25 cellular contexts compared by ENCODE assay signal in the genomic region with DNA sequence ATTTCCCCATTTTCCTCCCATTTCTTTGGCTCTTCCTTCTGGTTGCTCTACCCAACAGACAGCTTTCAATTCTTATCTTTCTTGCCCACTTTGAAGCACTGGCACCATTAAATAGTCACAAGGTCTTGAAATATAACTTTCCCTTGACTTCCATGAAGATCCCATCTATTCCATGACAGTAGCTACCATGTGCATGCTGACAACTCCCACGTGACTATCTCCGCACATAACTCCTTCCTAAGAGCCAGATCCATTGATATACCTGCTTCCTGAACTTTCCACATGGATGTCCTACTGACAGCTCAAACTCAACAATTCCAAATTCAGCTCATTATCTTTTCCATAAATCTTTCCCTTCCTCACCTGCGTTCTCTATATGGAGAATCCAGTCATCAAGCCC.
"Had no signal": no experiment of that assay in that cellular context is flagged by ENCODE, and none has a peak within 500 bp of the region (broad histone marks: within the 10 kb centered on the region; RNA-seq: fewer than 3 reads in every experiment).

No MANE protein-coding gene starts in this region.

- H3K79me2 ChIP-seq: parathyroid adenoma had no signal

- H3K36me3 ChIP-seq: heart left ventricle, left ventricle myocardium inferior, right atrium auricular region, stomach, thyroid gland, upper lobe of right lung had no signal

- DNase-seq: heart left ventricle; islet precursor cell; left ventricle myocardium inferior; midbrain; naive thymus-derived CD4-positive, alpha-beta T cell; nucleus accumbens; stimulated activated CD4-positive, alpha-beta T cell treated with anti-CD3 and anti-CD28 coated beads, Interleukin-12 subunit alpha, Interleukin-12 subunit beta, amount 100 ng/mL, for 4 hours; stimulated activated CD4-positive, alpha-beta T cell treated with anti-CD3 and anti-CD28 coated beads, Interleukin-15, amount 100 ng/mL, for 24 hours; stimulated activated CD4-positive, alpha-beta T cell treated with anti-CD3 and anti-CD28 coated beads, Interleukin-2, amount 100 ng/mL, for 24 hours; stimulated activated CD4-positive, alpha-beta T cell treated with anti-CD3 and anti-CD28 coated beads, Interleukin-4, amount 100 ng/mL, for 1 hour; stimulated activated naive B cell treated with anti-CD40 and anti-IgM and Interleukin-4, amounts not matched to agents 10 μg/mL and 1 μg/mL and 100 μg/mL, for 72 hours; stimulated activated naive CD8-positive, alpha-beta T cell treated with anti-CD3 and anti-CD28 coated beads, Interleukin-15, Interleukin-2, amounts not matched to agents 100 U/mL and 50 U/mL, for 24 hours; stomach; testis; thyroid gland; trophoblast cell; upper lobe of right lung had no signal

- H2AFZ ChIP-seq: parathyroid adenoma had no signal

- H3K27me3 ChIP-seq: heart left ventricle, right atrium auricular region, stomach, testis, thyroid gland, upper lobe of right lung had no signal

- H3K9me3 ChIP-seq: heart left ventricle, left ventricle myocardium inferior, mucosa of descending colon, psoas muscle, right atrium auricular region, stomach, testis, thyroid gland, upper lobe of right lung had no signal

- H3K9ac ChIP-seq: parathyroid adenoma had no signal

- ATAC-seq: naive thymus-derived CD4-positive, alpha-beta T cell; natural killer cell treated with Interleukin-12 subunit alpha and Interleukin-12 subunit beta and Interleukin-15 and Interleukin-18, amount 100 ng/mL, for 72 hours; stimulated activated naive B cell treated with anti-CD40 and anti-IgM and Interleukin-4, amounts not matched to agents 10 μg/mL and 1 μg/mL and 100 μg/mL, for 72 hours; stimulated activated naive CD8-positive, alpha-beta T cell treated with anti-CD3 and anti-CD28 coated beads, Interleukin-15, Interleukin-2, amounts not matched to agents 100 U/mL and 50 U/mL, for 24 hours; upper lobe of right lung had no signal

- FAIRE-seq: urothelium cell line had no signal

- H3K4me1 ChIP-seq: psoas muscle, right atrium auricular region, testis, upper lobe of right lung had no signal

- H3K4me3 ChIP-seq: heart left ventricle, left ventricle myocardium inferior, lung, mucosa of descending colon, psoas muscle, right atrium auricular region, skin epidermis, stomach, testis, thyroid gland, upper lobe of right lung had no signal

- H3K27ac ChIP-seq: heart left ventricle, left ventricle myocardium inferior, parathyroid adenoma, psoas muscle, right atrium auricular region, skin epidermis, testis, thyroid gland, upper lobe of right lung had no signal
